ENCODE assay signal across 19 cellular contexts in genomic region chr18:76975577-76976110, GRCh38.
"Had no signal": no experiment of that assay in that cellular context is flagged by ENCODE, and none has a peak within 500 bp of the region (broad histone marks: within the 10 kb centered on the region; RNA-seq: fewer than 3 reads in every experiment).

No MANE protein-coding gene starts in this region.

- H3K27ac Mint-ChIP-seq: activated naive CD8-positive, alpha-beta T cell treated with anti-CD3 and anti-CD28 coated beads, Interleukin-2, amount 50 U/mL, for 24 hours; stimulated activated effector memory CD8-positive, alpha-beta T cell treated with anti-CD3 and anti-CD28 coated beads, Interleukin-12 subunit alpha, Interleukin-12 subunit beta, amount 100 ng/mL, for 72 hours; T-cell had no signal

- H3K27ac ChIP-seq: gastrocnemius medialis, heart right ventricle, lower lobe of right lung, pancreas, tibial artery had no signal

- FAIRE-seq: pancreas had no signal

- H3K4me3 Mint-ChIP-seq: activated naive CD8-positive, alpha-beta T cell treated with anti-CD3 and anti-CD28 coated beads, Interleukin-2, amount 50 U/mL, for 24 hours; stimulated activated effector memory CD8-positive, alpha-beta T cell treated with anti-CD3 and anti-CD28 coated beads, Interleukin-12 subunit alpha, Interleukin-12 subunit beta, amount 100 ng/mL, for 72 hours; T-cell had no signal

- H3K27me3 Mint-ChIP-seq: activated naive CD8-positive, alpha-beta T cell treated with anti-CD3 and anti-CD28 coated beads, Interleukin-2, amount 50 U/mL, for 24 hours; T-cell had no signal

- H3K27me3 ChIP-seq: gastrocnemius medialis, heart right ventricle, pancreas, tibial artery had no signal

- DNase-seq: activated CD4-positive, alpha-beta T cell treated with anti-CD3 and anti-CD28 coated beads for 1 hour; activated CD4-positive, alpha-beta T cell treated with anti-CD3 and anti-CD28 coated beads, Interleukin-2, amount 50 U/mL, for 4 hours; activated naive CD4-positive, alpha-beta T cell treated with Interleukin-2 at 50 U/mL for 16 hours; activated naive CD8-positive, alpha-beta T cell treated with anti-CD3 and anti-CD28 coated beads, Interleukin-2, amount 50 U/mL, for 24 hours; aorta; cerebellar nuclear complex; dermis blood vessel endothelial cell; erythroblast; gastrocnemius medialis; heart right ventricle; left cardiac atrium; lower lobe of right lung; midbrain; stimulated activated CD4-positive, alpha-beta T cell treated with anti-CD3 and anti-CD28 coated beads, Interleukin-2, amount 100 ng/mL, for 24 hours; T-cell; T-helper 9 cell; tibial artery had no signal

- H3K9me3 Mint-ChIP-seq: activated naive CD8-positive, alpha-beta T cell treated with anti-CD3 and anti-CD28 coated beads, Interleukin-2, amount 50 U/mL, for 24 hours; stimulated activated effector memory CD8-positive, alpha-beta T cell treated with anti-CD3 and anti-CD28 coated beads, Interleukin-12 subunit alpha, Interleukin-12 subunit beta, amount 100 ng/mL, for 72 hours; T-cell had no signal

- H3K4me1 ChIP-seq: lower lobe of right lung, tibial artery had no signal

- ATAC-seq: activated naive CD8-positive, alpha-beta T cell treated with anti-CD3 and anti-CD28 coated beads, Interleukin-2, amount 50 U/mL, for 24 hours; gastrocnemius medialis; heart right ventricle; left cardiac atrium; lower lobe of right lung; pancreas; stimulated activated effector memory CD8-positive, alpha-beta T cell treated with anti-CD3 and anti-CD28 coated beads, Interleukin-12 subunit alpha, Interleukin-12 subunit beta, amount 100 ng/mL, for 72 hours; T-cell had no signal

- H3K36me3 ChIP-seq: gastrocnemius medialis, lower lobe of right lung, pancreas had no signal

- H3K4me3 ChIP-seq: gastrocnemius medialis, heart right ventricle, lower lobe of right lung, pancreas, tibial artery had no signal

- H3K9me3 ChIP-seq: gastrocnemius medialis, heart right ventricle, lower lobe of right lung, pancreas, tibial artery had no signal

- H3K4me1 Mint-ChIP-seq: stimulated activated effector memory CD8-positive, alpha-beta T cell treated with anti-CD3 and anti-CD28 coated beads, Interleukin-12 subunit alpha, Interleukin-12 subunit beta, amount 100 ng/mL, for 72 hours had no signal
